ENCODE assay signal across 12 cellular contexts in genomic region chr6:4460595-4461475, GRCh38.
DNase-seq lines count a peak whose midpoint lies in the region; ATAC-seq, FAIRE-seq and TF ChIP-seq lines count a peak whose summit lies in the region.
"Had no signal": no experiment of that assay in that cellular context is flagged by ENCODE, and none has a peak within 500 bp of the region (broad histone marks: within the 10 kb centered on the region; RNA-seq: fewer than 3 reads in every experiment).

No MANE protein-coding gene starts in this region.

- no peak overlapping the region for H2BK15ac ChIP-seq in H1 (ENCODE audit: low read length)

- H3K79me1 ChIP-seq in H1 (ENCODE audit: low read depth, low read length) = no peaks in the 10 kb centered on the region

- CTCF ChIA-PET in H1 (lab: Charles Lee; ENCODE audit: partially characterized antibody) = interaction anchor here (0.9 to 1.5 kb wide), 3 partner anchors 12 to 56 kb away, joined by 3 read pairs; no protein-coding TSS in a partner anchor

- peak overlapping the region; percentile 73 for H4K8ac ChIP-seq in H1 (ENCODE audit: extremely low read depth, insufficient read depth, low read length)

- H3K4me2 ChIP-seq in GM23248 (ENCODE audit: unreplicated experiment) (peak overlapping the region; percentile 74), H1 (ENCODE audit: insufficient read depth in 1 of 2, low read depth in 2 of 2, low read length in 2 of 2) (no peak overlapping the region), MM.1S (ENCODE audit: low read depth, low read length) (no peak overlapping the region)

- no peak for FAIRE-seq in H1 (lab: Jason Lieb, UNC)
- FAIRE-seq: D721Med had no signal

- H3K9me3 ChIP-seq in GM23248 (ENCODE audit: low read depth) (no peaks in the 10 kb centered on the region), H1 (ENCODE audit: insufficient read depth in 2 of 2, low read depth in 1 of 2, low read length in 1 of 2) (peaks cover 4 to 7% of the 10 kb centered on the region in 2 experiments; a peak in 1 of 4 replicates), MM.1S (replicated peaks; ENCODE audit: insufficient read depth, low read length) (no peaks in the 10 kb centered on the region)

- no peak overlapping the region for H3K14ac ChIP-seq in H1 (ENCODE audit: insufficient read length)

- H3K23me2 ChIP-seq in H1 (ENCODE audit: low read depth, low read length) = no peaks in the 10 kb centered on the region

- H4K5ac ChIP-seq in H1 (ENCODE audit: insufficient read length, low read depth, low read length) = no peak overlapping the region

- TF ChIP-seq CTCF in H1 (IDR thresholded peaks at IDR 0.05; ENCODE audit: control extremely low read depth in 1 of 3, insufficient read depth in 1 of 3, low read depth in 1 of 3, low read length in 3 of 3) = no peak
- TF ChIP-seq CTCF in MM.1S (IDR thresholded peaks at IDR 0.05; ENCODE audit: low read length) = no peak

- H3K27ac ChIP-seq in GM23248 = no peak overlapping the region; the same call in 1 of the 2 replicates
- H3K27ac ChIP-seq in H1 (ENCODE audit: low read depth, low read length) = no peak overlapping the region
- H3K27ac ChIP-seq in MM.1S (ENCODE audit: low read length) = no peak overlapping the region

- peaks cover 10% of the 10 kb centered on the region for H3F3A ChIP-seq in GM23248 (ENCODE audit: insufficient read depth)
- no peaks in the 10 kb centered on the region for H3F3A ChIP-seq in MM.1S (ENCODE audit: insufficient read depth, low read length)

- ATAC-seq in left colon = peak; percentile 29
- ATAC-seq: Panc1 had no signal

- H3K9me2 ChIP-seq in GM23248 (ENCODE audit: insufficient read depth) (no peaks in the 10 kb centered on the region), MM.1S (replicated peaks; ENCODE audit: insufficient read depth, low read length) (no peaks in the 10 kb centered on the region)

- H3K36me3 ChIP-seq in GM23248 (ENCODE audit: low read depth) (no peaks in the 10 kb centered on the region), H1 (ENCODE audit: control insufficient read depth in 2 of 4, insufficient read depth in 4 of 4, low read length in 3 of 4) (no peaks in the 10 kb centered on the region), MM.1S (replicated peaks; ENCODE audit: insufficient read depth, low read length) (no peaks in the 10 kb centered on the region)

- TF ChIP-seq POLR2A in H1 (IDR thresholded peaks at IDR 0.05; ENCODE audit: control extremely low read depth in 1 of 2, low read depth in 2 of 2, low read length in 2 of 2) = no peak

- TF ChIP-seq RAD21 in H1 (IDR thresholded peaks at IDR 0.05 in 1 of 2, conservative IDR thresholded peaks at IDR 0.05 in 1 of 2; ENCODE audit: low read depth in 2 of 2, low read length in 2 of 2) = no peak

- WGBS in GM23248 (ENCODE audit: low coverage in 1 of 2, low lambda C conversion rate in 2 of 2, missing lambda C conversion rate in 2 of 2), 2 experiments = 9 to 11% methylated on average over 21 of the region's 21 CpGs
- WGBS in H1 (ENCODE audit: extremely low coverage in 1 of 2, insufficient coverage in 1 of 2, insufficient read length in 1 of 2, insufficient replicate concordance in 2 of 2, low coverage in 1 of 2, low lambda C conversion rate in 2 of 2, missing lambda C conversion rate in 1 of 2), 2 experiments = 85% methylated on average over 20 of the region's 21 CpGs; no CpG with 5 or more reads in 1 of the 2 experiments

- H4K91ac ChIP-seq in H1 (replicated peaks; ENCODE audit: insufficient read length, low read length) = no peak overlapping the region

- POLR2A ChIA-PET in H1 (lab: Charles Lee; ENCODE audit: partially characterized antibody) = no interaction called here

- no peak overlapping the region for H2BK20ac ChIP-seq in H1 (ENCODE audit: low read length)

- DNase-seq in GM23248 (peak; percentile 72), H1 (ENCODE audit: low read depth in 1 of 2, low spot score in 2 of 2) (no peak), left colon (peak; percentile 18 to 52), skeletal muscle cell (ENCODE audit: low read depth) (peak; percentile 74), MM.1S (no peak), HK-2 (ENCODE audit: unreplicated experiment) (no peak), iPS-NIHi11 (ENCODE audit: low spot score) (no peak), NCI-H1417 (lab: John Stamatoyannopoulos, UW) (no peak)
- DNase-seq: activated CD4-positive, alpha-beta T cell treated with anti-CD3 and anti-CD28 coated beads, Interleukin-2, amount 10 ng/mL, durations not matched to agents 24 days and 14 days; kidney glomerular epithelial cell had no signal

- no peak overlapping the region for H2BK5ac ChIP-seq in H1 (ENCODE audit: low read depth, low read length)

- no peak for TF ChIP-seq EP300 in H1 (IDR thresholded peaks at IDR 0.05; ENCODE audit: borderline replicate concordance in 1 of 2, low read depth in 2 of 2, low read length in 2 of 2)

- H4K20me1 ChIP-seq in GM23248 (ENCODE audit: insufficient read depth) (no peaks in the 10 kb centered on the region), H1 (replicated peaks in 1 of 2; ENCODE audit: control insufficient read depth in 1 of 2, insufficient read depth in 2 of 2, low read length in 2 of 2) (no peaks in the 10 kb centered on the region), MM.1S (ENCODE audit: insufficient read depth, low read length) (no peaks in the 10 kb centered on the region)

- intact Hi-C loops in left colon (cut with DNase I, micrococcal nuclease) = no loop called here

- H2BK120ac ChIP-seq in H1 (replicated peaks; ENCODE audit: low read depth, low read length) = no peak overlapping the region

- H3K56ac ChIP-seq in H1 (replicated peaks; ENCODE audit: insufficient read length, low read depth, low read length) = no peak overlapping the region

- H3K9ac ChIP-seq in GM23248 = peak overlapping the region; percentile 40
- H3K9ac ChIP-seq in H1 (replicated peaks in 1 of 4; ENCODE audit: extremely low read depth in 1 of 4, low read depth in 3 of 4, low read length in 3 of 4) = no peak overlapping the region
- no peak overlapping the region for H3K9ac ChIP-seq in MM.1S (ENCODE audit: low read length)

- no peaks in the 10 kb centered on the region for H3K27me3 ChIP-seq in GM23248 (replicated peaks; ENCODE audit: insufficient read depth)
- H3K27me3 ChIP-seq in H1 (replicated peaks in 1 of 4; ENCODE audit: control insufficient read depth in 3 of 4, extremely low read depth in 1 of 4, insufficient read depth in 3 of 4, low read length in 3 of 4) = peaks cover 0 to 3% (median 0%) of the 10 kb centered on the region in 4 experiments; a peak in 1 of 7 replicates
- H3K27me3 ChIP-seq in MM.1S (replicated peaks; ENCODE audit: insufficient read depth, low read length) = no peaks in the 10 kb centered on the region

- H3K4me3 ChIP-seq in GM23248 (peak overlapping the region; percentile 37), H1 (ENCODE audit: extremely low read depth in 1 of 4, insufficient read depth in 2 of 4, low read depth in 3 of 4, low read length in 4 of 4) (no peak overlapping the region), skeletal muscle cell (ENCODE audit: low read depth, low read length) (no peak overlapping the region), MM.1S (ENCODE audit: low read length) (no peak overlapping the region)

- no peak overlapping the region for H3K4ac ChIP-seq in H1 (replicated peaks; ENCODE audit: insufficient read length, low read depth, low read length)

- in situ Hi-C loops in GM23248 (cut with MboI) = no loop called here

- H3K23ac ChIP-seq in H1 (ENCODE audit: insufficient read length) = no peak overlapping the region

- H3K79me2 ChIP-seq in GM23248 (ENCODE audit: insufficient read depth) (no peaks in the 10 kb centered on the region), H1 (ENCODE audit: control insufficient read depth in 1 of 2, insufficient read depth in 2 of 2, low read length in 2 of 2) (no peaks in the 10 kb centered on the region), MM.1S (ENCODE audit: low read length) (no peaks in the 10 kb centered on the region)

- H2BK12ac ChIP-seq in H1 (ENCODE audit: low read depth, low read length) = no peak overlapping the region

- H2AFZ ChIP-seq in GM23248 = peak overlapping the region; percentile 86
- H2AFZ ChIP-seq in H1 (ENCODE audit: low read length) = 0 out of 2 replicates have a peak overlapping the region, but pooled peaks have one; percentile 15
- no peak overlapping the region for H2AFZ ChIP-seq in MM.1S (ENCODE audit: low read length)

- H3K4me1 ChIP-seq in GM23248 (ENCODE audit: insufficient read depth) = peaks cover 8% of the 10 kb centered on the region
- H3K4me1 ChIP-seq in H1 (replicated peaks in 1 of 4; ENCODE audit: control insufficient read depth in 3 of 4, insufficient read depth in 4 of 4, low read length in 3 of 4) = no peaks in the 10 kb centered on the region
- no peaks in the 10 kb centered on the region for H3K4me1 ChIP-seq in MM.1S (ENCODE audit: low read length)

- H3K18ac ChIP-seq in H1 (ENCODE audit: extremely low read depth, low read length) = no peak overlapping the region

- H2AK5ac ChIP-seq in H1 (ENCODE audit: low read depth, low read length) = no peak overlapping the region

TF ChIP-seq in H1, 55 proteins besides CTCF, POLR2A, EP300 and RAD21:
- TF ChIP-seq SAP30 (IDR thresholded peaks at IDR 0.05; ENCODE audit: insufficient read depth, insufficient replicate concordance, low read length) (no peak), CBX8 (IDR thresholded peaks at IDR 0.05; ENCODE audit: borderline replicate concordance, low read depth, low read length) (no peak), NRF1 (IDR thresholded peaks at IDR 0.05; ENCODE audit: low read depth, low read length) (no peak), TCF12 (IDR thresholded peaks at IDR 0.05; ENCODE audit: low read depth, low read length) (no peak), BACH1 (IDR thresholded peaks at IDR 0.05; ENCODE audit: low read length) (no peak), EZH2 (IDR thresholded peaks at IDR 0.05; ENCODE audit: low read depth, low read length, severe bottlenecking) (no peak), HDAC6 (IDR thresholded peaks at IDR 0.05; ENCODE audit: low read depth, low read length) (no peak), SIN3A (conservative IDR thresholded peaks at IDR 0.05 in 1 of 2, IDR thresholded peaks at IDR 0.05 in 1 of 2; ENCODE audit: low read depth in 1 of 2, low read length in 2 of 2) (no peak), KDM4A (IDR thresholded peaks at IDR 0.05; ENCODE audit: low read depth, low read length, severe bottlenecking) (no peak), CHD2 (IDR thresholded peaks at IDR 0.05; ENCODE audit: low read length) (no peak)
- TF ChIP-seq, protein P1, sequence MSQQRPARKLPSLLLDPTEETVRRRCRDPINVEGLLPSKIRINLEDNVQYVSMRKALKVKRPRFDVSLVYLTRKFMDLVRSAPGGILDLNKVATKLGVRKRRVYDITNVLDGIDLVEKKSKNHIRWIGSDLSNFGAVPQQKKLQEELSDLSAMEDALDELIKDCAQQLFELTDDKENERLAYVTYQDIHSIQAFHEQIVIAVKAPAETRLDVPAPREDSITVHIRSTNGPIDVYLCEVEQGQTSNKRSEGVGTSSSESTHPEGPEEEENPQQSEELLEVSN (IDR thresholded peaks at IDR 0.05) = no peak

Comparison
In these comparisons a context has a peak if more than half of its experiments do, and no peak if none do; other contexts are left out.
1. DNase-seq: peak in GM23248 (single experiment), left colon (2 of 2) and skeletal muscle cell (single experiment); none in H1 (0 of 2), MM.1S (single experiment), HK-2 (single experiment), iPS-NIHi11 (single experiment) and NCI-H1417 (0 of 3).